Comparison of ENCODE assay signal across 22 cellular contexts in genomic region chr16:89396156-89396555, GRCh38.
DNase-seq lines count a peak whose midpoint lies in the region; ATAC-seq, FAIRE-seq and TF ChIP-seq lines count a peak whose summit lies in the region.
"Had no signal": no experiment of that assay in that cellular context is flagged by ENCODE, and none has a peak within 500 bp of the region (broad histone marks: within the 10 kb centered on the region; RNA-seq: fewer than 3 reads in every experiment).

No MANE protein-coding gene starts in this region.

- peak overlapping the region; percentile 30; the same call in 1 of the 2 replicates for H3K4me2 ChIP-seq in PC-9

- no peak for ATAC-seq in gastroesophageal sphincter

- H3K27me3 ChIP-seq in PC-9 (ENCODE audit: insufficient read depth, low read depth) (no peaks in the 10 kb centered on the region), gastroesophageal sphincter (no peaks in the 10 kb centered on the region), sigmoid colon (no peaks in the 10 kb centered on the region)
- H3K27me3 ChIP-seq: MG63 had no signal

- H3K4me1 ChIP-seq in PC-9 (replicated peaks; ENCODE audit: insufficient read depth) (peaks cover 23% of the 10 kb centered on the region), gastroesophageal sphincter (peaks cover 9 to 79% (median 17%) of the 10 kb centered on the region in 3 donors), sigmoid colon (peaks cover 0 to 52% (median 45%) of the 10 kb centered on the region in 4 donors)

- DNase-seq in PC-9, result no peak
- DNase-seq in sigmoid colon, result no peak
- no peak for DNase-seq in GM19239 (ENCODE audit: insufficient read length, low spot score)
- DNase-seq in NCI-H69 (lab: John Stamatoyannopoulos, UW), result no peak
- DNase-seq in effector CD8-positive, alpha-beta T cell (lab: John Stamatoyannopoulos, UW), result no peak
- DNase-seq in Ammon's horn (ENCODE audit: low spot score), result no peak
- DNase-seq: Calu3, DND-41, GDM1, GM23248, HFFc6, MG63, NCI-H1092 treated with DMSO at 0.1 percent for 48 hours, NCI-H1694, NCI-H2107, NCI-H345, NCI-H526 treated with DMSO at 0.1 percent for 48 hours, PC-3, SHP77 had no signal

- no peak overlapping the region for H2AFZ ChIP-seq in PC-9
- H2AFZ ChIP-seq: GM23248 had no signal

- intact Hi-C loops in PC-9 (cut with micrococcal nuclease; ENCODE audit: unreplicated experiment), result loop anchor here (5.0 kb wide), 1 partner anchor 46 kb away; no protein-coding TSS in a partner anchor
- intact Hi-C loops in sigmoid colon (cut with DNase I), result loop anchor here (5.0 kb wide), 1 partner anchor 39 kb away; no protein-coding TSS in a partner anchor

- H3K79me2 ChIP-seq in PC-9 (ENCODE audit: low read depth), result peaks cover 87% of the 10 kb centered on the region

- H3K36me3 ChIP-seq in PC-9 (ENCODE audit: low read depth), result no peaks in the 10 kb centered on the region
- no peaks in the 10 kb centered on the region for H3K36me3 ChIP-seq in gastroesophageal sphincter
- no peaks in the 10 kb centered on the region for H3K36me3 ChIP-seq in sigmoid colon
- H3K36me3 ChIP-seq: MG63 had no signal

- TF ChIP-seq POLR2A in gastroesophageal sphincter (IDR thresholded peaks at IDR 0.05) (no peak), sigmoid colon (IDR thresholded peaks at IDR 0.05) (no peak)

- no TSS peak for BruUV-seq in PC-9 (replicated peaks; lab: Mats Ljungman, UMichigan)

- FAIRE-seq in GM19239 (lab: Jason Lieb, UNC), result no peak
- FAIRE-seq: GM12892 had no signal

- H4K20me1 ChIP-seq in PC-9 (ENCODE audit: insufficient read depth), result peaks cover 91% of the 10 kb centered on the region

- H3K9me3 ChIP-seq in PC-9 (ENCODE audit: insufficient read depth, low read depth) (no peaks in the 10 kb centered on the region), gastroesophageal sphincter (no peaks in the 10 kb centered on the region), sigmoid colon (no peaks in the 10 kb centered on the region)
- H3K9me3 ChIP-seq: MG63 had no signal

- H3K9me2 ChIP-seq in PC-9 (ENCODE audit: insufficient read depth), result no peaks in the 10 kb centered on the region

- CTCF ChIA-PET in PC-9 (lab: Charles Lee), result interaction anchor here (0.6 kb wide), 1 partner anchor 9 kb away, joined by 4 read pairs; no protein-coding TSS in a partner anchor

- H3K4me3 ChIP-seq in PC-9 (no peak overlapping the region), gastroesophageal sphincter (no peak overlapping the region), sigmoid colon (no peak overlapping the region)
- H3K4me3 ChIP-seq: MG63 had no signal

- H3K27ac ChIP-seq in C4-2B (peak overlapping the region; percentile 58), PC-9 (no peak overlapping the region), gastroesophageal sphincter (peak overlapping the region; percentile 82 to 86 (median 84)), sigmoid colon (peak overlapping the region; percentile 82 to 90 (median 84))

- TF ChIP-seq CTCF in C4-2B (conservative IDR thresholded peaks at IDR 0.05), result no peak
- TF ChIP-seq CTCF in PC-9 (conservative IDR thresholded peaks at IDR 0.05), result no peak
- TF ChIP-seq CTCF in gastroesophageal sphincter (IDR thresholded peaks at IDR 0.05), result no peak
- no peak for TF ChIP-seq CTCF in sigmoid colon (IDR thresholded peaks at IDR 0.05)

- WGBS in gastroesophageal sphincter (ENCODE audit: low coverage in 1 of 2), 2 donors, result 64 to 91% methylated on average over 6 to 13 of the region's 13 CpGs
- WGBS in sigmoid colon, 2 donors, result 86 to 88% methylated on average over 13 of the region's 13 CpGs

- POLR2A ChIA-PET in PC-9 (lab: Charles Lee; ENCODE audit: unreplicated experiment), result no interaction called here

- peaks cover 43% of the 10 kb centered on the region; the same call in 1 of the 2 replicates for H3F3A ChIP-seq in PC-9 (ENCODE audit: insufficient read depth, low read depth)

- TF ChIP-seq EP300 in gastroesophageal sphincter (IDR thresholded peaks at IDR 0.05) (no peak), sigmoid colon (IDR thresholded peaks at IDR 0.05) (no peak)
